ENCODE assay signal across 8 cellular contexts in genomic region chr6:83067448-83068413, GRCh38. TPM values are rescaled to one million over a fixed set of nuclear protein-coding genes. Genes with fewer than 3 reads are reported as not detected.
DNase-seq lines count a peak whose midpoint lies in the region; ATAC-seq and TF ChIP-seq lines count a peak whose summit lies in the region.

A gene with protein sequence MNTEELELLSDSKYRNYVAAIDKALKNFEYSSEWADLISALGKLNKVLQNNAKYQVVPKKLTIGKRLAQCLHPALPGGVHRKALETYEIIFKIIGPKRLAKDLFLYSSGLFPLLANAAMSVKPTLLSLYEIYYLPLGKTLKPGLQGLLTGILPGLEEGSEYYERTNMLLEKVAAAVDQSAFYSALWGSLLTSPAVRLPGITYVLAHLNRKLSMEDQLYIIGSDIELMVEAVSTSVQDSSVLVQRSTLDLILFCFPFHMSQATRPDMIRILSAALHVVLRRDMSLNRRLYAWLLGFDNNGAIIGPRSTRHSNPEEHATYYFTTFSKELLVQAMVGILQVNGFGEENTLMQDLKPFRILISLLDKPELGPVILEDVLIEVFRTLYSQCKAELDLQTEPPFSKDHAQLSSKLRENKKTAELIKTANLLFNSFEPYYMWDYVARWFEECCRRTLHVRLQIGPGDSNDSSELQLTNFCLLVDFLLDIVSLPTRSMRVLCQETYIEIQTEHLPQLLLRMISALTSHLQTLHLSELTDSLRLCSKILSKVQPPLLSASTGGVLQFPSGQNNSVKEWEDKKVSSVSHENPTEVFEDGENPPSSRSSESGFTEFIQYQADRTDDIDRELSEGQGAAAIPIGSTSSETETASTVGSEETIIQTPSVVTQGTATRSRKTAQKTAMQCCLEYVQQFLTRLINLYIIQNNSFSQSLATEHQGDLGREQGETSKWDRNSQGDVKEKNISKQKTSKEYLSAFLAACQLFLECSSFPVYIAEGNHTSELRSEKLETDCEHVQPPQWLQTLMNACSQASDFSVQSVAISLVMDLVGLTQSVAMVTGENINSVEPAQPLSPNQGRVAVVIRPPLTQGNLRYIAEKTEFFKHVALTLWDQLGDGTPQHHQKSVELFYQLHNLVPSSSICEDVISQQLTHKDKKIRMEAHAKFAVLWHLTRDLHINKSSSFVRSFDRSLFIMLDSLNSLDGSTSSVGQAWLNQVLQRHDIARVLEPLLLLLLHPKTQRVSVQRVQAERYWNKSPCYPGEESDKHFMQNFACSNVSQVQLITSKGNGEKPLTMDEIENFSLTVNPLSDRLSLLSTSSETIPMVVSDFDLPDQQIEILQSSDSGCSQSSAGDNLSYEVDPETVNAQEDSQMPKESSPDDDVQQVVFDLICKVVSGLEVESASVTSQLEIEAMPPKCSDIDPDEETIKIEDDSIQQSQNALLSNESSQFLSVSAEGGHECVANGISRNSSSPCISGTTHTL (N-terminal part only) (plus strand): TSS chr6:83067671. CDS start chr6:83096978, 29,307 bp downstream.

- H3K4me1 ChIP-seq in adipocyte (ENCODE audit: control insufficient read depth, insufficient read depth, low read length) (peaks cover 32% of the 10 kb centered on the region), parathyroid adenoma (peaks cover 5% of the 10 kb centered on the region), tibial nerve (peaks cover 0 to 57% (median 7%) of the 10 kb centered on the region in 4 donors)

- intact Hi-C loops in Right ventricle myocardium superior (cut with DNase I): loop anchor here (5.0 kb wide), 1 partner anchor 150 kb away; no protein-coding TSS in a partner anchor

- peak within 1 kb of the TSS; percentile 91 for H3K9ac ChIP-seq in adipocyte (ENCODE audit: low read length)
- H3K9ac ChIP-seq in parathyroid adenoma: peak within 1 kb of the TSS; percentile 84

- H3K9me3 ChIP-seq in adipocyte (ENCODE audit: control insufficient read depth, low read length) (no peaks in the 10 kb centered on the region), parathyroid adenoma (ENCODE audit: control insufficient read depth, low read length) (no peaks in the 10 kb centered on the region), tibial nerve (no peaks in the 10 kb centered on the region)

- TF ChIP-seq EP300 in tibial nerve (IDR thresholded peaks at IDR 0.05): peak; percentile 42 to 83

- H3K4me3 ChIP-seq in GM12875 (ENCODE audit: low read depth, low read length) (peak within 1 kb of the TSS; percentile 84), adipocyte (ENCODE audit: low read length) (peak within 1 kb of the TSS; percentile 93), parathyroid adenoma (ENCODE audit: low read depth, low read length) (peak within 1 kb of the TSS; percentile 94), tibial nerve (peak within 1 kb of the TSS; percentile 75 to 96 (median 87))

- no peaks in the 10 kb centered on the region for H3K36me3 ChIP-seq in adipocyte (ENCODE audit: control insufficient read depth, insufficient read depth, low read length, severe bottlenecking)
- no peaks in the 10 kb centered on the region for H3K36me3 ChIP-seq in parathyroid adenoma (ENCODE audit: control insufficient read depth, insufficient read depth, low read length)
- H3K36me3 ChIP-seq in tibial nerve: no peaks in the 10 kb centered on the region

- 0 to 1% methylated on average over 41 to 66 of the region's 77 CpGs for WGBS in tibial nerve, 2 donors

- peak; percentile 29 to 65 for TF ChIP-seq POLR2A in tibial nerve (IDR thresholded peaks at IDR 0.05)

- ATAC-seq in HG02798 (IDR thresholded peaks at IDR 0.05; ENCODE audit: poor library complexity, unreplicated experiment): peak; percentile 87
- ATAC-seq in Right ventricle myocardium superior (ENCODE audit: poor library complexity): peak; percentile 97

- TF ChIP-seq CTCF in GM12875 (IDR thresholded peaks at IDR 0.05; ENCODE audit: borderline replicate concordance, insufficient read depth, low read depth, low read length): peak; percentile 83
- TF ChIP-seq CTCF in parathyroid adenoma (IDR thresholded peaks at IDR 0.05): peak; percentile 98
- TF ChIP-seq CTCF in tibial nerve (IDR thresholded peaks at IDR 0.05): peak; percentile 85 to 98 (median 93)

- H2AFZ ChIP-seq in parathyroid adenoma: peak within 1 kb of the TSS; percentile 98

- H3K27me3 ChIP-seq in adipocyte (replicated peaks; ENCODE audit: control insufficient read depth, insufficient read depth, low read length) (no peaks in the 10 kb centered on the region), parathyroid adenoma (ENCODE audit: control insufficient read depth, insufficient read depth, low read length) (no peaks in the 10 kb centered on the region), tibial nerve (no peaks in the 10 kb centered on the region)

- H3K27ac ChIP-seq in parathyroid adenoma: peak within 1 kb of the TSS; percentile 90
- peak within 1 kb of the TSS; percentile 76 to 90 (median 88) for H3K27ac ChIP-seq in tibial nerve

- peak; percentile 72 for DNase-seq in NCI-H1417 treated with DMSO at 0.1 percent for 48 hours (lab: John Stamatoyannopoulos, UW)
- DNase-seq in SW480 (ENCODE audit: low spot score): peak; percentile 96
- DNase-seq in adipocyte (ENCODE audit: low read depth): peak; percentile 99
- DNase-seq in Right ventricle myocardium superior: peak; percentile 98
- peak; percentile 90 to 95 for DNase-seq in tibial nerve (ENCODE audit: low spot score in 2 of 2)

- peak within 1 kb of the TSS; percentile 98 for H3K4me2 ChIP-seq in parathyroid adenoma (ENCODE audit: low read length)

- H3K79me2 ChIP-seq in parathyroid adenoma: peaks cover 14% of the 10 kb centered on the region

RNA-seq across cellular contexts. Expression of the gene that starts here (rescaled TPM):
- total RNA-seq in Right ventricle myocardium superior: 13.0 TPM
- 10 to 100 TPM; 30.6 to 43.5 (median 37.9) TPM for total RNA-seq in tibial nerve

Comparison
In these comparisons a context has a peak if more than half of its experiments do, and no peak if none do; other contexts are left out.
1. Peak in every context shown above with its lines: DNase-seq, ATAC-seq, H3K4me3 ChIP-seq and H3K27ac ChIP-seq.